ENCODE assay signal across 2 cellular contexts in the genomic region with DNA sequence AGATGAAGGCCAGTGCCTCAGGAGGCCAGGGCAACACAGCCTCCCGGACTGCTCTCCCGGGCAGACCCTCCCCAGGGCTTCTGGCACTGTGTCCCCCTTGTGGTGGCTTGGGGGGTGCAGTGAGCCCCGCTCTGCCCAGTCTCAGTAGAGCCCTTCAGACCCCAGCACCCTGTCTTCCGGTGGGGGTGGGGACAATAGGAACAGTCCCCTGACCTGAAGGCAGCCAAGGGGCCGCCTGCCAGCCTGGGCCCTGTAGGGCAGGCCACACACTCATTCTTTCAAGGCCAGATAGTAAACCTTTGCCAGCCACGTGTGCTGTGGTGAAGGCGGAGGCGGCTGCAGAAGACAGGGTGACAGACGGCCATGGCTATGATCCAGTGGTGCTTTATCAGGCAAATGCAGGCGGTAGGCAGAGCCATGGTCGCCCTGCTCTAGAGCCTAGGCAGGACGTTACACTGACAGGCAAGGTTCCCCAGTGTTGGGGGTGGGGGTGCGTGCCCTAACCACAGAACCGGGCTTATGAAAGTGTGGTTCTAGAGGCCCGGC.
TF ChIP-seq lines count a peak whose summit lies in the region.

No MANE protein-coding gene starts in this region.

TF ChIP-seq in SK-N-SH, 30 proteins besides CTCF, POLR2A, EP300 and RAD21 (continued from another document):
- TF ChIP-seq, protein P1, sequence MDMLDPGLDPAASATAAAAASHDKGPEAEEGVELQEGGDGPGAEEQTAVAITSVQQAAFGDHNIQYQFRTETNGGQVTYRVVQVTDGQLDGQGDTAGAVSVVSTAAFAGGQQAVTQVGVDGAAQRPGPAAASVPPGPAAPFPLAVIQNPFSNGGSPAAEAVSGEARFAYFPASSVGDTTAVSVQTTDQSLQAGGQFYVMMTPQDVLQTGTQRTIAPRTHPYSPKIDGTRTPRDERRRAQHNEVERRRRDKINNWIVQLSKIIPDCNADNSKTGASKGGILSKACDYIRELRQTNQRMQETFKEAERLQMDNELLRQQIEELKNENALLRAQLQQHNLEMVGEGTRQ (IDR thresholded peaks at IDR 0.05; ENCODE audit: borderline replicate concordance, low read depth, low read length), result no peak
- TF ChIP-seq, protein P2, sequence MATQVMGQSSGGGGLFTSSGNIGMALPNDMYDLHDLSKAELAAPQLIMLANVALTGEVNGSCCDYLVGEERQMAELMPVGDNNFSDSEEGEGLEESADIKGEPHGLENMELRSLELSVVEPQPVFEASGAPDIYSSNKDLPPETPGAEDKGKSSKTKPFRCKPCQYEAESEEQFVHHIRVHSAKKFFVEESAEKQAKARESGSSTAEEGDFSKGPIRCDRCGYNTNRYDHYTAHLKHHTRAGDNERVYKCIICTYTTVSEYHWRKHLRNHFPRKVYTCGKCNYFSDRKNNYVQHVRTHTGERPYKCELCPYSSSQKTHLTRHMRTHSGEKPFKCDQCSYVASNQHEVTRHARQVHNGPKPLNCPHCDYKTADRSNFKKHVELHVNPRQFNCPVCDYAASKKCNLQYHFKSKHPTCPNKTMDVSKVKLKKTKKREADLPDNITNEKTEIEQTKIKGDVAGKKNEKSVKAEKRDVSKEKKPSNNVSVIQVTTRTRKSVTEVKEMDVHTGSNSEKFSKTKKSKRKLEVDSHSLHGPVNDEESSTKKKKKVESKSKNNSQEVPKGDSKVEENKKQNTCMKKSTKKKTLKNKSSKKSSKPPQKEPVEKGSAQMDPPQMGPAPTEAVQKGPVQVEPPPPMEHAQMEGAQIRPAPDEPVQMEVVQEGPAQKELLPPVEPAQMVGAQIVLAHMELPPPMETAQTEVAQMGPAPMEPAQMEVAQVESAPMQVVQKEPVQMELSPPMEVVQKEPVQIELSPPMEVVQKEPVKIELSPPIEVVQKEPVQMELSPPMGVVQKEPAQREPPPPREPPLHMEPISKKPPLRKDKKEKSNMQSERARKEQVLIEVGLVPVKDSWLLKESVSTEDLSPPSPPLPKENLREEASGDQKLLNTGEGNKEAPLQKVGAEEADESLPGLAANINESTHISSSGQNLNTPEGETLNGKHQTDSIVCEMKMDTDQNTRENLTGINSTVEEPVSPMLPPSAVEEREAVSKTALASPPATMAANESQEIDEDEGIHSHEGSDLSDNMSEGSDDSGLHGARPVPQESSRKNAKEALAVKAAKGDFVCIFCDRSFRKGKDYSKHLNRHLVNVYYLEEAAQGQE (IDR thresholded peaks at IDR 0.05; ENCODE audit: low read depth, low read length), result no peak
- TF ChIP-seq CHD2 (IDR thresholded peaks at IDR 0.05; ENCODE audit: low read length, partially characterized antibody) (no peak), RCOR1 (IDR thresholded peaks at IDR 0.05; ENCODE audit: low read length) (no peak), GABPA (IDR thresholded peaks at IDR 0.05; ENCODE audit: low read depth) (no peak), TAF1 (IDR thresholded peaks at IDR 0.05; ENCODE audit: borderline replicate concordance, low read depth, low read length) (no peak), TEAD4 (IDR thresholded peaks at IDR 0.05; ENCODE audit: borderline replicate concordance, insufficient read depth) (no peak), RFX5 (IDR thresholded peaks at IDR 0.05; ENCODE audit: low read length) (no peak), POLR2AphosphoS5 (IDR thresholded peaks at IDR 0.05; ENCODE audit: low read depth, low read length) (no peak), SIN3A (IDR thresholded peaks at IDR 0.05; ENCODE audit: borderline replicate concordance, low read depth, low read length) (no peak), MEF2A (IDR thresholded peaks at IDR 0.05; ENCODE audit: borderline replicate concordance, low read depth) (no peak), NFIC (IDR thresholded peaks at IDR 0.05; ENCODE audit: borderline replicate concordance) (no peak)
- TF ChIP-seq, protein P3, sequence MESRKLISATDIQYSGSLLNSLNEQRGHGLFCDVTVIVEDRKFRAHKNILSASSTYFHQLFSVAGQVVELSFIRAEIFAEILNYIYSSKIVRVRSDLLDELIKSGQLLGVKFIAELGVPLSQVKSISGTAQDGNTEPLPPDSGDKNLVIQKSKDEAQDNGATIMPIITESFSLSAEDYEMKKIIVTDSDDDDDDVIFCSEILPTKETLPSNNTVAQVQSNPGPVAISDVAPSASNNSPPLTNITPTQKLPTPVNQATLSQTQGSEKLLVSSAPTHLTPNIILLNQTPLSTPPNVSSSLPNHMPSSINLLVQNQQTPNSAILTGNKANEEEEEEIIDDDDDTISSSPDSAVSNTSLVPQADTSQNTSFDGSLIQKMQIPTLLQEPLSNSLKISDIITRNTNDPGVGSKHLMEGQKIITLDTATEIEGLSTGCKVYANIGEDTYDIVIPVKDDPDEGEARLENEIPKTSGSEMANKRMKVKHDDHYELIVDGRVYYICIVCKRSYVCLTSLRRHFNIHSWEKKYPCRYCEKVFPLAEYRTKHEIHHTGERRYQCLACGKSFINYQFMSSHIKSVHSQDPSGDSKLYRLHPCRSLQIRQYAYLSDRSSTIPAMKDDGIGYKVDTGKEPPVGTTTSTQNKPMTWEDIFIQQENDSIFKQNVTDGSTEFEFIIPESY (IDR thresholded peaks at IDR 0.05; ENCODE audit: borderline replicate concordance, low read depth), result no peak

TF ChIP-seq in SK-N-SH treated with all-trans-retinoic acid at 6 μM for 48 hours, 23 proteins besides CTCF, POLR2A, EP300 and RAD21 (continued from another document):
- TF ChIP-seq, protein P4, sequence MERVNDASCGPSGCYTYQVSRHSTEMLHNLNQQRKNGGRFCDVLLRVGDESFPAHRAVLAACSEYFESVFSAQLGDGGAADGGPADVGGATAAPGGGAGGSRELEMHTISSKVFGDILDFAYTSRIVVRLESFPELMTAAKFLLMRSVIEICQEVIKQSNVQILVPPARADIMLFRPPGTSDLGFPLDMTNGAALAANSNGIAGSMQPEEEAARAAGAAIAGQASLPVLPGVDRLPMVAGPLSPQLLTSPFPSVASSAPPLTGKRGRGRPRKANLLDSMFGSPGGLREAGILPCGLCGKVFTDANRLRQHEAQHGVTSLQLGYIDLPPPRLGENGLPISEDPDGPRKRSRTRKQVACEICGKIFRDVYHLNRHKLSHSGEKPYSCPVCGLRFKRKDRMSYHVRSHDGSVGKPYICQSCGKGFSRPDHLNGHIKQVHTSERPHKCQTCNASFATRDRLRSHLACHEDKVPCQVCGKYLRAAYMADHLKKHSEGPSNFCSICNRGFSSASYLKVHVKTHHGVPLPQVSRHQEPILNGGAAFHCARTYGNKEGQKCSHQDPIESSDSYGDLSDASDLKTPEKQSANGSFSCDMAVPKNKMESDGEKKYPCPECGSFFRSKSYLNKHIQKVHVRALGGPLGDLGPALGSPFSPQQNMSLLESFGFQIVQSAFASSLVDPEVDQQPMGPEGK (CRISPR knock-in tag; IDR thresholded peaks at IDR 0.05; ENCODE audit: borderline replicate concordance), result no peak
- TF ChIP-seq BACH2 (CRISPR knock-in tag; IDR thresholded peaks at IDR 0.05; ENCODE audit: borderline replicate concordance) (no peak), ZC3H10 (CRISPR knock-in tag; IDR thresholded peaks at IDR 0.05) (no peak), ARNTL (CRISPR knock-in tag; IDR thresholded peaks at IDR 0.05; ENCODE audit: borderline replicate concordance, low read depth) (no peak), ESRRG (CRISPR knock-in tag; IDR thresholded peaks at IDR 0.05) (no peak), GLIS3 (CRISPR knock-in tag; IDR thresholded peaks at IDR 0.05) (no peak)
- TF ChIP-seq, protein P5, sequence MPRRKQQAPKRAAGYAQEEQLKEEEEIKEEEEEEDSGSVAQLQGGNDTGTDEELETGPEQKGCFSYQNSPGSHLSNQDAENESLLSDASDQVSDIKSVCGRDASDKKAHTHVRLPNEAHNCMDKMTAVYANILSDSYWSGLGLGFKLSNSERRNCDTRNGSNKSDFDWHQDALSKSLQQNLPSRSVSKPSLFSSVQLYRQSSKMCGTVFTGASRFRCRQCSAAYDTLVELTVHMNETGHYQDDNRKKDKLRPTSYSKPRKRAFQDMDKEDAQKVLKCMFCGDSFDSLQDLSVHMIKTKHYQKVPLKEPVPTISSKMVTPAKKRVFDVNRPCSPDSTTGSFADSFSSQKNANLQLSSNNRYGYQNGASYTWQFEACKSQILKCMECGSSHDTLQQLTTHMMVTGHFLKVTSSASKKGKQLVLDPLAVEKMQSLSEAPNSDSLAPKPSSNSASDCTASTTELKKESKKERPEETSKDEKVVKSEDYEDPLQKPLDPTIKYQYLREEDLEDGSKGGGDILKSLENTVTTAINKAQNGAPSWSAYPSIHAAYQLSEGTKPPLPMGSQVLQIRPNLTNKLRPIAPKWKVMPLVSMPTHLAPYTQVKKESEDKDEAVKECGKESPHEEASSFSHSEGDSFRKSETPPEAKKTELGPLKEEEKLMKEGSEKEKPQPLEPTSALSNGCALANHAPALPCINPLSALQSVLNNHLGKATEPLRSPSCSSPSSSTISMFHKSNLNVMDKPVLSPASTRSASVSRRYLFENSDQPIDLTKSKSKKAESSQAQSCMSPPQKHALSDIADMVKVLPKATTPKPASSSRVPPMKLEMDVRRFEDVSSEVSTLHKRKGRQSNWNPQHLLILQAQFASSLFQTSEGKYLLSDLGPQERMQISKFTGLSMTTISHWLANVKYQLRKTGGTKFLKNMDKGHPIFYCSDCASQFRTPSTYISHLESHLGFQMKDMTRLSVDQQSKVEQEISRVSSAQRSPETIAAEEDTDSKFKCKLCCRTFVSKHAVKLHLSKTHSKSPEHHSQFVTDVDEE (CRISPR knock-in tag; IDR thresholded peaks at IDR 0.05), result no peak
